Comparison of ENCODE assay signal across 8 cellular contexts in genomic region chr19:18940791-18941627, GRCh38. TPM values are rescaled to one million over a fixed set of nuclear protein-coding genes. Genes with fewer than 3 reads are reported as not detected.
DNase-seq lines count a peak whose midpoint lies in the region; ATAC-seq, FAIRE-seq and TF ChIP-seq lines count a peak whose summit lies in the region.

HOMER3 (minus strand) TSS chr19:18941217; CDS start chr19:18938982, 2,235 bp downstream.

- peaks cover 12 to 22% (median 15%) of the 10 kb centered on the region in 3 donors for H3K4me1 Mint-ChIP-seq in naive B cell

- ATAC-seq in naive B cell (ENCODE audit: low read depth in 2 of 2) (peak; percentile 92 to 93), HG03175 (IDR thresholded peaks at IDR 0.05; ENCODE audit: unreplicated experiment) (no peak)

- H3K27ac Mint-ChIP-seq in naive B cell, result peak within 1 kb of the TSS in 2 of 6 donors; percentile 19 to 90

- TF ChIP-seq POLR2A in H54 (IDR thresholded peaks at IDR 0.05; ENCODE audit: low read depth, low read length), result peak; percentile 55; the same call in 1 of the 2 replicates

- FAIRE-seq in H54 (lab: Jason Lieb, UNC), result no peak

- no peaks in the 10 kb centered on the region for H3K36me3 Mint-ChIP-seq in naive B cell

- DNase-seq in AML-193 (lab: John Stamatoyannopoulos, UW) (peak; percentile 23 to 32), H54 (ENCODE audit: insufficient read length, low spot score) (no peak), OCI-M1 (lab: John Stamatoyannopoulos, UW) (peak; percentile 79), fibroblast of gingiva (ENCODE audit: low read depth) (peak; percentile 44), naive B cell (peak; percentile 67)
- DNase-seq in activated T-helper 1 cell treated with anti-CD3 and anti-CD28 coated beads, Interleukin-2, amount 50 U/mL, for 16 hours (ENCODE audit: low read depth in 1 of 2, low spot score in 1 of 2), result peak; percentile 60 to 64
- DNase-seq in stimulated activated CD8-positive, alpha-beta memory T cell treated with anti-CD3 and anti-CD28 coated beads, Interleukin-7, amount 100 ng/mL, for 48 hours (ENCODE audit: extremely low read depth in 1 of 2, low read depth in 1 of 2), result peak; percentile 34 to 40

- peak within 1 kb of the TSS; percentile 49 to 87 (median 79) for H3K4me3 Mint-ChIP-seq in naive B cell

- peaks cover 17 to 49% (median 37%) of the 10 kb centered on the region in 3 donors for H3K27me3 Mint-ChIP-seq in naive B cell

- H3K9me3 Mint-ChIP-seq in naive B cell, result no peaks in the 10 kb centered on the region

RNA-seq across cellular contexts. Expression of gene HOMER3, which starts in this region (rescaled TPM):
- under 1 TPM in 3 of 6 donors, not detected in 3; 0.44 to 0.69 (median 0.49) TPM for polyA plus RNA-seq in naive B cell (ENCODE audit: low read depth in 6 of 6)

Comparison
In these comparisons a context has a peak if more than half of its experiments do, and no peak if none do; other contexts are left out.
1. Peak in DNase-seq and ATAC-seq in naive B cell; RNA of the gene not detected or under 1 TPM.